ENCODE assay signal across 10 cellular contexts in the genomic region with DNA sequence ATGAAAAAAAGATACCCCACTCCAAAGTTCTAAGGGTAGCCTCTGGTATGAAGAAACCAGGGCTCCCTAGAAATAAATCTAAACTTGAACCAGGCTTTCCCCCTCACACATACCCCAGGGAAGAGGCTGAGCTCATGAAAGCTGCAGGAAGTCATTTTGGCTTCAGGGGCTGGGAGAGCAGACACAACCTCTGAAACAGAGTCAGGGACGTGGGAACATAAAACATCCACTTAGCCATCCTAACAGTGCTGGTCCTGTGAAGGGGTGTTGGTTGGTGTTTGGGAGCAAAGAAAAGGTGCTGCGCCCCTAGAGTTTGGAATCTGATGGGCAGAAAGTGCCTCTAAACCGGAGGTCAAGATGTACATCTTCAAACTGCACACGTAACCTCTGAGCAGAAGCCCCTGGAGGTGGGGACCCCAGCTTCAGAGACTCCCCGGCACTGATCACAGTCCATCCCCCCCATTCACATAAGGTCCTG. TPM values are rescaled to one million over a fixed set of nuclear protein-coding genes. Genes with fewer than 3 reads are reported as not detected.
DNase-seq lines count a peak whose midpoint lies in the region; ATAC-seq, FAIRE-seq and TF ChIP-seq lines count a peak whose summit lies in the region.
"Had no signal": no experiment of that assay in that cellular context is flagged by ENCODE, and none has a peak within 500 bp of the region (broad histone marks: within the 10 kb centered on the region; RNA-seq: fewer than 3 reads in every experiment).

No MANE protein-coding gene starts in this region.

- no peak for TF ChIP-seq CTCF in keratinocyte (optimal IDR thresholded peaks at IDR 0.05 in 1 of 3, IDR thresholded peaks at IDR 0.05 in 1 of 3, conservative IDR thresholded peaks at IDR 0.05 in 1 of 3; ENCODE audit: extremely low read depth in 1 of 3, insufficient read depth in 2 of 3, low read length in 3 of 3)
- no peak for TF ChIP-seq CTCF in tibial artery (IDR thresholded peaks at IDR 0.05)

- dilution Hi-C loops in keratinocyte (cut with MboI; ENCODE audit: extremely low pct_ligation_motif_present, low sequenced_read_pairs) = no loop called here

- no peak for FAIRE-seq in keratinocyte (lab: Jason Lieb, UNC)

- H3K4me3 Mint-ChIP-seq in activated CD4-positive, alpha-beta T cell treated with anti-CD3 and anti-CD28 coated beads, Interleukin-2, amount 10 ng/mL, durations not matched to agents 24 days and 14 days = peak overlapping the region; percentile 74
- H3K4me3 Mint-ChIP-seq: central memory CD8-positive, alpha-beta T cell had no signal

- H3K9me3 ChIP-seq in keratinocyte (ENCODE audit: control insufficient read depth, low read depth, low read length) (no peaks in the 10 kb centered on the region), tibial artery (no peaks in the 10 kb centered on the region)

- H3K27me3 ChIP-seq in keratinocyte (ENCODE audit: control insufficient read depth, extremely low read depth, insufficient read depth, low read length) = no peaks in the 10 kb centered on the region
- H3K27me3 ChIP-seq in tibial artery = peaks cover 0 to 3% of the 10 kb centered on the region in 2 donors

- H3K4me1 Mint-ChIP-seq in activated CD4-positive, alpha-beta T cell treated with anti-CD3 and anti-CD28 coated beads, Interleukin-2, amount 10 ng/mL, durations not matched to agents 24 days and 14 days = peaks cover 21% of the 10 kb centered on the region

- H3K9ac ChIP-seq in keratinocyte (ENCODE audit: control insufficient read depth, extremely low read depth, insufficient read depth, low read length) = no peak overlapping the region

- intact Hi-C loops in activated CD4-positive, alpha-beta T cell treated with anti-CD3 and anti-CD28 coated beads, Interleukin-2, amount 10 ng/mL, durations not matched to agents 24 days and 14 days (cut with micrococcal nuclease) = no loop called here
- intact Hi-C loops in tibial artery (cut with DNase I; ENCODE audit: low total_unique reads) = no loop called here

- H3K36me3 ChIP-seq in keratinocyte (ENCODE audit: control insufficient read depth in 2 of 2, extremely low read depth in 1 of 2, insufficient read depth in 2 of 2, low read length in 2 of 2) (peaks cover 1 to 15% of the 10 kb centered on the region in 2 experiments), tibial artery (peaks cover 19 to 38% (median 36%) of the 10 kb centered on the region in 3 donors)

- peak overlapping the region; percentile 77 for H3K4me2 ChIP-seq in keratinocyte (ENCODE audit: control insufficient read depth, extremely low read depth, insufficient read depth, low read depth, low read length)

- no peaks in the 10 kb centered on the region for H3K9me3 Mint-ChIP-seq in activated CD4-positive, alpha-beta T cell treated with anti-CD3 and anti-CD28 coated beads, Interleukin-2, amount 10 ng/mL, durations not matched to agents 24 days and 14 days
- H3K9me3 Mint-ChIP-seq in activated naive CD4-positive, alpha-beta T cell treated with anti-CD3 and anti-CD28 coated beads, Interleukin-2, amount 50 U/mL, for 72 hours = no peaks in the 10 kb centered on the region
- H3K9me3 Mint-ChIP-seq: central memory CD8-positive, alpha-beta T cell had no signal

- H3K36me3 Mint-ChIP-seq in activated CD4-positive, alpha-beta T cell treated with anti-CD3 and anti-CD28 coated beads, Interleukin-2, amount 10 ng/mL, durations not matched to agents 24 days and 14 days (ENCODE audit: low read depth) = peaks cover 4% of the 10 kb centered on the region
- no peaks in the 10 kb centered on the region for H3K36me3 Mint-ChIP-seq in activated naive CD4-positive, alpha-beta T cell treated with anti-CD3 and anti-CD28 coated beads, Interleukin-2, amount 50 U/mL, for 72 hours

- DNase-seq in activated CD4-positive, alpha-beta T cell treated with anti-CD3 and anti-CD28 coated beads, Interleukin-2, amount 10 ng/mL, durations not matched to agents 24 days and 14 days = no peak
- DNase-seq in activated CD4-positive, alpha-beta T cell treated with anti-CD3 and anti-CD28 coated beads for 4 hours = no peak
- DNase-seq in activated naive CD4-positive, alpha-beta T cell treated with anti-CD3 and anti-CD28 coated beads, Interleukin-2, amount 50 U/mL, for 72 hours (ENCODE audit: low spot score in 2 of 2) = no peak
- DNase-seq in keratinocyte (ENCODE audit: low read depth, low spot score) = no peak
- no peak for DNase-seq in tibial artery
- no peak for DNase-seq in SIG-M5 (lab: John Stamatoyannopoulos, UW)

- H3K79me2 ChIP-seq in keratinocyte (ENCODE audit: control insufficient read depth, insufficient read depth, low read length) = no peaks in the 10 kb centered on the region

- H2AFZ ChIP-seq in keratinocyte (ENCODE audit: control insufficient read depth, low read length) = no peak overlapping the region

- H3K27ac ChIP-seq in keratinocyte (ENCODE audit: control insufficient read depth, insufficient read depth, low read length) (peak overlapping the region; percentile 57), tibial artery (peak overlapping the region; percentile 62 to 82)

- H3K4me3 ChIP-seq in keratinocyte (ENCODE audit: control insufficient read depth in 2 of 3, extremely low read depth in 1 of 3, insufficient read depth in 2 of 3, low read depth in 1 of 3, low read length in 3 of 3) (peak overlapping the region in 1 of 3 experiments; percentile 43), tibial artery (no peak overlapping the region)

- H3K27me3 Mint-ChIP-seq in activated CD4-positive, alpha-beta T cell treated with anti-CD3 and anti-CD28 coated beads, Interleukin-2, amount 10 ng/mL, durations not matched to agents 24 days and 14 days = no peaks in the 10 kb centered on the region
- H3K27me3 Mint-ChIP-seq: central memory CD8-positive, alpha-beta T cell had no signal

- peak overlapping the region; percentile 91 for H3K27ac Mint-ChIP-seq in activated CD4-positive, alpha-beta T cell treated with anti-CD3 and anti-CD28 coated beads, Interleukin-2, amount 10 ng/mL, durations not matched to agents 24 days and 14 days
- peak overlapping the region; percentile 78 to 81 for H3K27ac Mint-ChIP-seq in activated naive CD4-positive, alpha-beta T cell treated with anti-CD3 and anti-CD28 coated beads, Interleukin-2, amount 50 U/mL, for 72 hours

- no peaks in the 10 kb centered on the region for H4K20me1 ChIP-seq in keratinocyte (ENCODE audit: control insufficient read depth, extremely low read depth, insufficient read depth, low read length)

- H3K4me1 ChIP-seq in keratinocyte (ENCODE audit: control insufficient read depth, extremely low read depth, insufficient read depth, low read length) (peaks cover 24% of the 10 kb centered on the region), tibial artery (peaks cover 5 to 23% (median 16%) of the 10 kb centered on the region in 4 donors)

- H3K9me1 ChIP-seq in keratinocyte (ENCODE audit: control insufficient read depth, extremely low read depth, insufficient read depth, low read length) = peaks cover 5% of the 10 kb centered on the region

- ATAC-seq in activated naive CD4-positive, alpha-beta T cell treated with anti-CD3 and anti-CD28 coated beads, Interleukin-2, amount 50 U/mL, for 72 hours = no peak
- ATAC-seq in GM18519 (IDR thresholded peaks at IDR 0.05; ENCODE audit: low FRiP score, unreplicated experiment) (no peak), HG02678 (IDR thresholded peaks at IDR 0.05; ENCODE audit: unreplicated experiment) (no peak)

RNA-seq across cellular contexts. Expression of gene RAB3D, which starts 15.8 kb away (rescaled TPM):
- total RNA-seq in activated CD4-positive, alpha-beta T cell treated with anti-CD3 and anti-CD28 coated beads, Interleukin-2, amount 10 ng/mL, durations not matched to agents 24 days and 14 days = 5.7 and 6.8 TPM in 2 replicates
- total RNA-seq in activated naive CD4-positive, alpha-beta T cell treated with anti-CD3 and anti-CD28 coated beads, Interleukin-2, amount 50 U/mL, for 72 hours = 10 to 100 TPM in 1 of 2 donors, 1 to 10 TPM in 1; 3.9 to 19.3 TPM
- polyA plus RNA-seq in keratinocyte = 63.1 to 99.0 TPM (median 66.0 TPM) in 3 replicates
- polyA plus RNA-seq in keratinocyte (2011; ENCODE audit: low read depth) = 16.6 TPM
- polyA plus RNA-seq in keratinocyte (2011; cell fraction: cytosol; rRNA removed) = 58.8 and 83.8 TPM in 2 replicates
- polyA plus RNA-seq in keratinocyte (2011; cell fraction: nucleus; rRNA removed) = 50.8 and 62.5 TPM in 2 replicates
- polyA plus RNA-seq in keratinocyte (2012; ENCODE audit: low replicate concordance) = 25.6 and 35.3 TPM in 2 replicates
- polyA minus RNA-seq in keratinocyte = 235 to 417 TPM (median 372 TPM) in 3 replicates
- 95.5 TPM for polyA minus RNA-seq in keratinocyte (2011; cell fraction: cytosol; rRNA and poly(A)+ RNA removed)
- 37.4 and 91.4 TPM in 2 replicates for polyA minus RNA-seq in keratinocyte (2011; cell fraction: nucleus; rRNA and poly(A)+ RNA removed)

RNA-seq across cellular contexts. Expression of gene TMEM205, which starts 22.4 kb away (rescaled TPM):
- 29.9 and 34.2 TPM in 2 replicates for total RNA-seq in activated CD4-positive, alpha-beta T cell treated with anti-CD3 and anti-CD28 coated beads, Interleukin-2, amount 10 ng/mL, durations not matched to agents 24 days and 14 days
- 10 to 100 TPM; 29.9 to 36.4 TPM for total RNA-seq in activated naive CD4-positive, alpha-beta T cell treated with anti-CD3 and anti-CD28 coated beads, Interleukin-2, amount 50 U/mL, for 72 hours
- polyA plus RNA-seq in keratinocyte = 65.5 to 107 TPM (median 91.7 TPM) in 3 replicates
- polyA plus RNA-seq in keratinocyte (2011; ENCODE audit: low read depth) = 11.6 TPM
- 104 and 173 TPM in 2 replicates for polyA plus RNA-seq in keratinocyte (2011; cell fraction: cytosol; rRNA removed)
- polyA plus RNA-seq in keratinocyte (2011; cell fraction: nucleus; rRNA removed) = 138 and 164 TPM in 2 replicates
- 66.9 and 77.4 TPM in 2 replicates for polyA plus RNA-seq in keratinocyte (2012; ENCODE audit: low replicate concordance)
- 59.6 to 78.6 TPM (median 77.0 TPM) in 3 replicates for polyA minus RNA-seq in keratinocyte
- polyA minus RNA-seq in keratinocyte (2011; cell fraction: cytosol; rRNA and poly(A)+ RNA removed) = 63.3 TPM
- polyA minus RNA-seq in keratinocyte (2011; cell fraction: nucleus; rRNA and poly(A)+ RNA removed) = 21.9 and 24.1 TPM in 2 replicates

RNA-seq across cellular contexts. Expression of gene CCDC159, which starts 22.7 kb away (rescaled TPM):
- total RNA-seq in activated CD4-positive, alpha-beta T cell treated with anti-CD3 and anti-CD28 coated beads, Interleukin-2, amount 10 ng/mL, durations not matched to agents 24 days and 14 days = 11.7 and 14.8 TPM in 2 replicates
- 10 to 100 TPM; 16.6 to 28.8 TPM for total RNA-seq in activated naive CD4-positive, alpha-beta T cell treated with anti-CD3 and anti-CD28 coated beads, Interleukin-2, amount 50 U/mL, for 72 hours
- polyA plus RNA-seq in keratinocyte = 6.4 to 9.1 TPM (median 7.5 TPM) in 3 replicates
- polyA plus RNA-seq in keratinocyte (2011; ENCODE audit: low read depth) = 7.4 TPM
- polyA plus RNA-seq in keratinocyte (2011; cell fraction: cytosol; rRNA removed) = 3.3 and 4.9 TPM in 2 replicates
- polyA plus RNA-seq in keratinocyte (2011; cell fraction: nucleus; rRNA removed) = 26.4 and 27.5 TPM in 2 replicates
- polyA plus RNA-seq in keratinocyte (2012; ENCODE audit: low replicate concordance) = 7.6 and 11.5 TPM in 2 replicates
- 0.89 to 5.7 TPM (median 4.7 TPM) in 3 replicates for polyA minus RNA-seq in keratinocyte
- polyA minus RNA-seq in keratinocyte (2011; cell fraction: cytosol; rRNA and poly(A)+ RNA removed) = 7.1 TPM
- 3.4 and 7.3 TPM in 2 replicates for polyA minus RNA-seq in keratinocyte (2011; cell fraction: nucleus; rRNA and poly(A)+ RNA removed)

RNA-seq across cellular contexts. Expression of gene TSPAN16, which starts 27.7 kb away (rescaled TPM):
- total RNA-seq in activated CD4-positive, alpha-beta T cell treated with anti-CD3 and anti-CD28 coated beads, Interleukin-2, amount 10 ng/mL, durations not matched to agents 24 days and 14 days = not detected in 2 replicates
- not detected for total RNA-seq in activated naive CD4-positive, alpha-beta T cell treated with anti-CD3 and anti-CD28 coated beads, Interleukin-2, amount 50 U/mL, for 72 hours
- not detected in 3 replicates for polyA plus RNA-seq in keratinocyte
- polyA plus RNA-seq in keratinocyte (2011; ENCODE audit: low read depth) = not detected
- not detected in 2 replicates for polyA plus RNA-seq in keratinocyte (2011; cell fraction: cytosol; rRNA removed)
- not detected in 2 replicates for polyA plus RNA-seq in keratinocyte (2011; cell fraction: nucleus; rRNA removed)
- not detected in 2 replicates for polyA plus RNA-seq in keratinocyte (2012; ENCODE audit: low replicate concordance)
- polyA minus RNA-seq in keratinocyte = not detected in 3 replicates
- not detected for polyA minus RNA-seq in keratinocyte (2011; cell fraction: cytosol; rRNA and poly(A)+ RNA removed)
- not detected in 2 replicates for polyA minus RNA-seq in keratinocyte (2011; cell fraction: nucleus; rRNA and poly(A)+ RNA removed)
- total RNA-seq: lung microvascular endothelial cell had no signal

RNA-seq across cellular contexts. Expression of gene PLPPR2, which starts 31.6 kb away (rescaled TPM):
- total RNA-seq in activated CD4-positive, alpha-beta T cell treated with anti-CD3 and anti-CD28 coated beads, Interleukin-2, amount 10 ng/mL, durations not matched to agents 24 days and 14 days = 2.3 TPM in 2 replicates
- 1 to 10 TPM; 4.4 to 7.9 TPM for total RNA-seq in activated naive CD4-positive, alpha-beta T cell treated with anti-CD3 and anti-CD28 coated beads, Interleukin-2, amount 50 U/mL, for 72 hours
- 3.5 to 9.1 TPM (median 5.7 TPM) in 3 replicates for polyA plus RNA-seq in keratinocyte
- 1.7 TPM for polyA plus RNA-seq in keratinocyte (2011; ENCODE audit: low read depth)
- polyA plus RNA-seq in keratinocyte (2011; cell fraction: cytosol; rRNA removed) = 5.9 and 12.7 TPM in 2 replicates
- 14.4 and 18.4 TPM in 2 replicates for polyA plus RNA-seq in keratinocyte (2011; cell fraction: nucleus; rRNA removed)
- 14.6 and 28.9 TPM in 2 replicates for polyA plus RNA-seq in keratinocyte (2012; ENCODE audit: low replicate concordance)
- 5.0 to 12.7 TPM (median 7.2 TPM) in 3 replicates for polyA minus RNA-seq in keratinocyte
- 15.7 TPM for polyA minus RNA-seq in keratinocyte (2011; cell fraction: cytosol; rRNA and poly(A)+ RNA removed)
- 5.4 and 7.9 TPM in 2 replicates for polyA minus RNA-seq in keratinocyte (2011; cell fraction: nucleus; rRNA and poly(A)+ RNA removed)
